ENCODE assay signal across 9 cellular contexts in genomic region chr17:74749262-74750038, GRCh38. TPM values are rescaled to one million over a fixed set of nuclear protein-coding genes. Genes with fewer than 3 reads are reported as not detected.
DNase-seq lines count a peak whose midpoint lies in the region; ATAC-seq, FAIRE-seq and TF ChIP-seq lines count a peak whose summit lies in the region.
"Had no signal": no experiment of that assay in that cellular context is flagged by ENCODE, and none has a peak within 500 bp of the region (broad histone marks: within the 10 kb centered on the region; RNA-seq: fewer than 3 reads in every experiment).

No MANE protein-coding gene starts in this region.

- peak overlapping the region; percentile 94 for H3K4me2 ChIP-seq in mammary epithelial cell (ENCODE audit: insufficient read depth, low read depth, low read length)

- TF ChIP-seq POLR2A in suprapubic skin (IDR thresholded peaks at IDR 0.05), result no peak

- ATAC-seq in HG02678 (IDR thresholded peaks at IDR 0.05; ENCODE audit: unreplicated experiment), result peak; percentile 9
- peak; percentile 5 for ATAC-seq in lower lobe of right lung

- intact Hi-C loops in mammary epithelial cell (cut with micrococcal nuclease), result loop anchor here (1.0 to 5.0 kb wide), 2 partner anchors 11 to 33 kb away; no protein-coding TSS in a partner anchor
- intact Hi-C loops in lower lobe of right lung (cut with DNase I), result no loop called here

- peak overlapping the region; percentile 86 for H2AFZ ChIP-seq in mammary epithelial cell (ENCODE audit: low read depth, low read length)

- no peaks in the 10 kb centered on the region for H4K20me1 ChIP-seq in mammary epithelial cell (ENCODE audit: insufficient read depth, low read length)

- CTCF ChIA-PET in mammary epithelial cell (lab: Charles Lee; ENCODE audit: low non-redundant PET), result interaction anchor here (0.9 kb wide), 1 partner anchor 21 kb away, joined by 5 read pairs; no protein-coding TSS in a partner anchor

- no peak for TF ChIP-seq EP300 in suprapubic skin (IDR thresholded peaks at IDR 0.05)

- FAIRE-seq in GM19239 (lab: Jason Lieb, UNC), result no peak

- H3K9ac ChIP-seq in mammary epithelial cell (ENCODE audit: insufficient read depth, low read length), result peak overlapping the region; percentile 57

- H3K79me2 ChIP-seq in mammary epithelial cell (ENCODE audit: insufficient read depth, low read length), result peaks cover 47% of the 10 kb centered on the region

- H3K27ac ChIP-seq in SJCRH30 (no peak overlapping the region), mammary epithelial cell (ENCODE audit: insufficient read depth, low read depth, low read length) (peak overlapping the region; percentile 6), lower lobe of right lung (peak overlapping the region; percentile 89), suprapubic skin (peak overlapping the region; percentile 77)

- H3K9me3 ChIP-seq in SJCRH30 (replicated peaks), result no peaks in the 10 kb centered on the region
- no peaks in the 10 kb centered on the region for H3K9me3 ChIP-seq in mammary epithelial cell (replicated peaks; ENCODE audit: insufficient read depth, low read length)
- H3K9me3 ChIP-seq in lower lobe of right lung, result no peaks in the 10 kb centered on the region
- no peaks in the 10 kb centered on the region for H3K9me3 ChIP-seq in suprapubic skin

- dilution Hi-C loops in mammary epithelial cell (cut with HindIII; ENCODE audit: low sequenced_read_pairs), result no loop called here

- whole genome bisulfite sequencing in mammary epithelial cell (ENCODE audit: low coverage, missing lambda C conversion rate), result 6% methylated on average over 24 of the region's 47 CpGs
- whole genome bisulfite sequencing in suprapubic skin, result 7% methylated on average over 7 of the region's 47 CpGs

- TF ChIP-seq CTCF in mammary epithelial cell (conservative IDR thresholded peaks at IDR 0.05 in 1 of 2, IDR thresholded peaks at IDR 0.05 in 1 of 2; ENCODE audit: extremely low read depth in 1 of 2, insufficient read depth in 1 of 2, low read depth in 1 of 2, low read length in 2 of 2) (no peak), lower lobe of right lung (IDR thresholded peaks at IDR 0.05) (no peak), suprapubic skin (IDR thresholded peaks at IDR 0.05) (no peak)

- no peaks in the 10 kb centered on the region for H3K36me3 ChIP-seq in SJCRH30
- no peaks in the 10 kb centered on the region for H3K36me3 ChIP-seq in mammary epithelial cell (ENCODE audit: insufficient read depth, low read length)
- no peaks in the 10 kb centered on the region for H3K36me3 ChIP-seq in lower lobe of right lung
- H3K36me3 ChIP-seq in suprapubic skin, result no peaks in the 10 kb centered on the region

- no TSS peak for BruUV-seq in mammary epithelial cell (replicated peaks; lab: Mats Ljungman, UMichigan)

- peak; percentile 72 for DNase-seq in EL
- DNase-seq in SJCRH30, result peak; percentile 57 to 59
- no peak for DNase-seq in mammary epithelial cell
- no peak for DNase-seq in lower lobe of right lung
- DNase-seq in suprapubic skin (ENCODE audit: low spot score in 2 of 2), result no peak
- no peak for DNase-seq in NCI-H1436 (lab: John Stamatoyannopoulos, UW)
- DNase-seq in GM19239 (ENCODE audit: insufficient read length, low spot score), result no peak

- H3K4me1 ChIP-seq in SJCRH30, result peaks cover 8% of the 10 kb centered on the region; the same call in 1 of the 2 replicates
- peaks cover 10% of the 10 kb centered on the region for H3K4me1 ChIP-seq in mammary epithelial cell (ENCODE audit: insufficient read depth, low read length)
- H3K4me1 ChIP-seq in lower lobe of right lung, result peaks cover 64% of the 10 kb centered on the region
- peaks cover 69% of the 10 kb centered on the region for H3K4me1 ChIP-seq in suprapubic skin

- H3K27me3 ChIP-seq in SJCRH30, result no peaks in the 10 kb centered on the region
- no peaks in the 10 kb centered on the region for H3K27me3 ChIP-seq in mammary epithelial cell (ENCODE audit: insufficient read depth, low read length)
- no peaks in the 10 kb centered on the region for H3K27me3 ChIP-seq in lower lobe of right lung (ENCODE audit: low read depth)
- no peaks in the 10 kb centered on the region for H3K27me3 ChIP-seq in suprapubic skin

- in situ Hi-C loops in mammary epithelial cell (cut with MboI; ENCODE audit: low sequenced_read_pairs in 2 of 2), result loop anchor here (5.0 to 10.0 kb wide), 2 partner anchors 105 to 113 kb away; partner anchors contain the start of gene GRIN2C (in 1 of the 2)

- H3K4me3 ChIP-seq in SJCRH30, result peak overlapping the region; percentile 70
- H3K4me3 ChIP-seq in mammary epithelial cell (replicated peaks in 1 of 3; ENCODE audit: insufficient read depth in 1 of 3, low read depth in 2 of 3, low read length in 3 of 3), result peak overlapping the region; percentile 66 to 82 (median 77)
- peak overlapping the region; percentile 98 for H3K4me3 ChIP-seq in lower lobe of right lung
- peak overlapping the region; percentile 84 for H3K4me3 ChIP-seq in suprapubic skin

RNA-seq across cellular contexts. Expression of gene NHERF1, which starts 1.0 kb away (rescaled TPM):
- total RNA-seq in SJCRH30 (2014; rRNA removed; shearing (Covaris generic)), result 42.0 and 45.4 TPM in 2 replicates
- total RNA-seq in mammary epithelial cell, result 10 to 100 TPM in 1 of 2 donors, 1 to 10 TPM in 1; 5.8 to 24.6 TPM
- 36.3 TPM for polyA plus RNA-seq in mammary epithelial cell
- 59.6 TPM for polyA minus RNA-seq in mammary epithelial cell
- 35.7 TPM for total RNA-seq in lower lobe of right lung
- total RNA-seq in suprapubic skin, result 10 to 100 TPM; 21.1 to 53.8 (median 42.0) TPM

RNA-seq across cellular contexts. Expression of gene RAB37, which starts 12.4 kb away (rescaled TPM):
- total RNA-seq in SJCRH30 (2014; rRNA removed; shearing (Covaris generic)), result 1.3 and 3.0 TPM in 2 replicates
- total RNA-seq in mammary epithelial cell, result not detected
- polyA plus RNA-seq in mammary epithelial cell, result not detected
- not detected for polyA minus RNA-seq in mammary epithelial cell
- 7.4 TPM for total RNA-seq in lower lobe of right lung
- total RNA-seq in suprapubic skin, result under 1 TPM in 2 of 4 donors, not detected in 2; 0.32 to 0.38 TPM
- total RNA-seq: RPMI7951 had no signal

RNA-seq across cellular contexts. Expression of gene NAT9, which starts 26.7 kb away (rescaled TPM):
- total RNA-seq in SJCRH30 (2014; rRNA removed; shearing (Covaris generic)), result 47.7 and 50.1 TPM in 2 replicates
- total RNA-seq in mammary epithelial cell, result 10 to 100 TPM; 24.7 to 76.5 TPM
- 37.3 TPM for polyA plus RNA-seq in mammary epithelial cell
- polyA minus RNA-seq in mammary epithelial cell, result 4.1 TPM
- total RNA-seq in lower lobe of right lung, result 48.6 TPM
- 10 to 100 TPM; 21.0 to 32.7 (median 24.4) TPM for total RNA-seq in suprapubic skin

RNA-seq across cellular contexts. Expression of gene CD300LF, which starts 36.7 kb away (rescaled TPM):
- not detected in 2 replicates for total RNA-seq in SJCRH30 (2014; rRNA removed; shearing (Covaris generic))
- total RNA-seq in mammary epithelial cell (not detected), lower lobe of right lung (66.2 TPM), suprapubic skin (not detected)
- not detected for polyA plus RNA-seq in mammary epithelial cell
- not detected for polyA minus RNA-seq in mammary epithelial cell
- total RNA-seq: RPMI7951 had no signal

Comparison
In these comparisons a context has a peak if more than half of its experiments do, and no peak if none do; other contexts are left out.
1. DNase-seq: peak in EL (single experiment) and SJCRH30 (2 of 2); none in mammary epithelial cell (single experiment), lower lobe of right lung (single experiment), suprapubic skin (0 of 2), NCI-H1436 (single experiment) and GM19239 (single experiment).
2. Peak in every context shown above with its lines, with median percentiles within 50 percentile points of each other: H3K4me3 ChIP-seq.